Comparison of ENCODE assay signal across 8 cellular contexts in genomic region chr20:10408427-10408826, GRCh38.
"Had no signal": no experiment of that assay in that cellular context is flagged by ENCODE, and none has a peak within 500 bp of the region (broad histone marks: within the 10 kb centered on the region; RNA-seq: fewer than 3 reads in every experiment).

No MANE protein-coding gene starts in this region.

- H3K9ac ChIP-seq: KMS-11 had no signal

- ATAC-seq: HepG2, K562 had no signal

- FAIRE-seq: HepG2, HTR-8/SVneo, K562 had no signal

- H3K27ac ChIP-seq: HL-60, KMS-11 had no signal

- DNase-seq: IMR-90, KBM-7, KG1 had no signal

- H3K4me3 ChIP-seq: K562 had no signal

- H3K4me2 ChIP-seq: KMS-11 had no signal
